ENCODE assay signal across 8 cellular contexts in genomic region chr6:26033942-26034354, GRCh38. TPM values are rescaled to one million over a fixed set of nuclear protein-coding genes. Genes with fewer than 3 reads are reported as not detected.
DNase-seq lines count a peak whose midpoint lies in the region; ATAC-seq and TF ChIP-seq lines count a peak whose summit lies in the region.

No MANE protein-coding gene starts in this region.

- no peaks in the 10 kb centered on the region for H3K36me3 Mint-ChIP-seq in activated T-helper 1 cell treated with anti-CD3 and anti-CD28 coated beads, Interleukin-12 subunit alpha, Interleukin-12 subunit beta, Interleukin-2, Interleukin-4 antibody, amounts not matched to agents 30 ng/mL and 10 ng/mL and 1 ng/mL, durations not matched to agents 14 hours and 24 hours and 36 hours (ENCODE audit: low read depth)

- no peak for TF ChIP-seq POLR2A in sigmoid colon (IDR thresholded peaks at IDR 0.05)

- H3K4me1 ChIP-seq in KMS-11 (ENCODE audit: low read depth, poor library complexity, severe bottlenecking) (peaks cover 27% of the 10 kb centered on the region), left ventricle myocardium inferior (peaks cover 25% of the 10 kb centered on the region), sigmoid colon (peaks cover 0 to 24% (median 20%) of the 10 kb centered on the region in 4 donors)

- no peaks in the 10 kb centered on the region for H3K9me3 ChIP-seq in left ventricle myocardium inferior (replicated peaks)
- H3K9me3 ChIP-seq in sigmoid colon = no peaks in the 10 kb centered on the region

- H3K9ac ChIP-seq in KMS-11 = peak overlapping the region; percentile 94

- no peaks in the 10 kb centered on the region for H3K9me3 Mint-ChIP-seq in activated T-helper 1 cell treated with anti-CD3 and anti-CD28 coated beads, Interleukin-12 subunit alpha, Interleukin-12 subunit beta, Interleukin-2, Interleukin-4 antibody, amounts not matched to agents 30 ng/mL and 10 ng/mL and 1 ng/mL, durations not matched to agents 14 hours and 24 hours and 36 hours

- intact Hi-C loops in activated T-helper 1 cell treated with anti-CD3 and anti-CD28 coated beads, Interleukin-12 subunit alpha, Interleukin-12 subunit beta, Interleukin-2, Interleukin-4 antibody, amounts not matched to agents 30 ng/mL and 10 ng/mL and 1 ng/mL, durations not matched to agents 14 hours and 24 hours and 36 hours (cut with micrococcal nuclease) = loop anchor here (1.0 to 5.0 kb wide), 9 partner anchors 9 to 1803 kb away; a partner anchor contains a TSS
- intact Hi-C loops in left ventricle myocardium inferior (cut with micrococcal nuclease) (no loop called here), sigmoid colon (cut with DNase I) (loop anchor here (1.0 to 2.0 kb wide), 2 partner anchors 9 to 21 kb away; a partner anchor contains a TSS)

- no peaks in the 10 kb centered on the region for H3K36me3 ChIP-seq in KMS-11 (ENCODE audit: insufficient read depth)
- no peaks in the 10 kb centered on the region for H3K36me3 ChIP-seq in left ventricle myocardium inferior
- H3K36me3 ChIP-seq in sigmoid colon = no peaks in the 10 kb centered on the region

- TF ChIP-seq EP300 in sigmoid colon (IDR thresholded peaks at IDR 0.05) = no peak

- no peaks in the 10 kb centered on the region for H3K27me3 ChIP-seq in KMS-11 (ENCODE audit: insufficient read depth, low read depth)
- no peaks in the 10 kb centered on the region for H3K27me3 ChIP-seq in left ventricle myocardium inferior (ENCODE audit: low read depth)
- H3K27me3 ChIP-seq in sigmoid colon = no peaks in the 10 kb centered on the region

- DNase-seq in activated T-helper 1 cell treated with anti-CD3 and anti-CD28 coated beads, Interleukin-12 subunit alpha, Interleukin-12 subunit beta, Interleukin-2, Interleukin-4 antibody, amounts not matched to agents 30 ng/mL and 10 ng/mL and 1 ng/mL, durations not matched to agents 14 hours and 24 hours and 36 hours (ENCODE audit: low spot score) = no peak
- no peak for DNase-seq in left ventricle myocardium inferior
- no peak for DNase-seq in sigmoid colon
- DNase-seq in medulla oblongata (ENCODE audit: extremely low spot score) = no peak
- DNase-seq in NCI-H2196 (lab: John Stamatoyannopoulos, UW; ENCODE audit: unreplicated experiment) = no peak

- H3K4me1 Mint-ChIP-seq in activated T-helper 1 cell treated with anti-CD3 and anti-CD28 coated beads, Interleukin-12 subunit alpha, Interleukin-12 subunit beta, Interleukin-2, Interleukin-4 antibody, amounts not matched to agents 30 ng/mL and 10 ng/mL and 1 ng/mL, durations not matched to agents 14 hours and 24 hours and 36 hours (ENCODE audit: low read depth) = peaks cover 68% of the 10 kb centered on the region

- H3K4me3 Mint-ChIP-seq in activated T-helper 1 cell treated with anti-CD3 and anti-CD28 coated beads, Interleukin-12 subunit alpha, Interleukin-12 subunit beta, Interleukin-2, Interleukin-4 antibody, amounts not matched to agents 30 ng/mL and 10 ng/mL and 1 ng/mL, durations not matched to agents 14 hours and 24 hours and 36 hours = peak overlapping the region; percentile 94

- H3K79me2 ChIP-seq in KMS-11 (ENCODE audit: insufficient read depth, low read depth) = peaks cover 14% of the 10 kb centered on the region

- peaks cover 2% of the 10 kb centered on the region for H3K27me3 Mint-ChIP-seq in activated T-helper 1 cell treated with anti-CD3 and anti-CD28 coated beads, Interleukin-12 subunit alpha, Interleukin-12 subunit beta, Interleukin-2, Interleukin-4 antibody, amounts not matched to agents 30 ng/mL and 10 ng/mL and 1 ng/mL, durations not matched to agents 14 hours and 24 hours and 36 hours (ENCODE audit: insufficient read depth)

- peak overlapping the region; percentile 58; the same call in 1 of the 2 replicates for H3K4me2 ChIP-seq in KMS-11

- no peak overlapping the region for H3K4me3 ChIP-seq in KMS-11 (IDR thresholded peaks at IDR 0.05; ENCODE audit: insufficient read depth, low read depth, low read length)
- H3K4me3 ChIP-seq in left ventricle myocardium inferior = peak overlapping the region; percentile 70
- peak overlapping the region in 3 of 4 donors; percentile 52 to 59 (median 57) for H3K4me3 ChIP-seq in sigmoid colon

- no peaks in the 10 kb centered on the region for H4K20me1 ChIP-seq in KMS-11 (ENCODE audit: insufficient read depth)

- 5 to 11% methylated on average over 19 of the region's 19 CpGs for WGBS in sigmoid colon, 2 donors

- H2AFZ ChIP-seq in KMS-11 (ENCODE audit: low read depth) = peak overlapping the region; percentile 51

- H3K27ac ChIP-seq in KMS-11 (peak overlapping the region; percentile 93), left ventricle myocardium inferior (replicated peaks) (peak overlapping the region; percentile 89), sigmoid colon (peak overlapping the region; percentile 90 to 94 (median 92))

- TF ChIP-seq CTCF in KMS-11 (conservative IDR thresholded peaks at IDR 0.05; ENCODE audit: low read depth, low read length) (no peak), left ventricle myocardium inferior (IDR thresholded peaks at IDR 0.05; ENCODE audit: borderline replicate concordance) (no peak), sigmoid colon (IDR thresholded peaks at IDR 0.05) (no peak)

- ATAC-seq in GM19455 (IDR thresholded peaks at IDR 0.05; ENCODE audit: unreplicated experiment) (no peak), HG03045 (IDR thresholded peaks at IDR 0.05; ENCODE audit: unreplicated experiment) (no peak)

- peak overlapping the region; percentile 98 for H3K27ac Mint-ChIP-seq in activated T-helper 1 cell treated with anti-CD3 and anti-CD28 coated beads, Interleukin-12 subunit alpha, Interleukin-12 subunit beta, Interleukin-2, Interleukin-4 antibody, amounts not matched to agents 30 ng/mL and 10 ng/mL and 1 ng/mL, durations not matched to agents 14 hours and 24 hours and 36 hours

RNA-seq across cellular contexts. Expression of gene HFE, which starts 53.3 kb away (rescaled TPM):
- total RNA-seq in activated T-helper 1 cell treated with anti-CD3 and anti-CD28 coated beads, Interleukin-12 subunit alpha, Interleukin-12 subunit beta, Interleukin-2, Interleukin-4 antibody, amounts not matched to agents 30 ng/mL and 10 ng/mL and 1 ng/mL, durations not matched to agents 14 hours and 24 hours and 36 hours = 0.13 and 0.37 TPM in 2 replicates
- 3.4 TPM for total RNA-seq in left ventricle myocardium inferior
- total RNA-seq in sigmoid colon = 1 to 10 TPM; 4.4 to 7.8 (median 4.9) TPM
- 1 to 10 TPM; 1.6 to 6.9 (median 1.8) TPM for polyA plus RNA-seq in sigmoid colon
